ENCODE assay signal across 17 cellular contexts in the genomic region with DNA sequence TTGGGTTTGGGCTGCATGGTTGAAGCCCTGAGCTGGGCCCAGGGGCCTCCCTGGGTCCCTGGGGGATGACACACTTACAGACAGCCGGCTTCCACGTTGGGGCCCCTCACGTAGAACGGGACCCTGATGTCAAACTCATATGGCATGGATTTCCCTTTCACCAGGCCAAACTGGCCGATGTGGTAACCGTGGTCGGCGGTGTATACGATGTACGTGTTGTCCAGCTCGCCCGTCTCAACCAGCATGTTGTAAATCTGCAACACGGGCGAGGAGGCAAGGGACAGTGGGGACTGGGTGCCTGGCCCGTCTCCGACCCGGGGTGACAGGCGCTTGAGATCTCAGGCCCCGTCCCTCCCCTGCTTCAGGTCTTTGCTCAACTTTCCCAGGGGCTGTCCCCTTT.
"Had no signal": no experiment of that assay in that cellular context is flagged by ENCODE, and none has a peak within 500 bp of the region (broad histone marks: within the 10 kb centered on the region; RNA-seq: fewer than 3 reads in every experiment).

No MANE protein-coding gene starts in this region.

- H3K9me3 ChIP-seq: colonic mucosa, left lung, testis had no signal

- ATAC-seq: stimulated activated naive B cell treated with anti-CD40 and anti-IgM and Interleukin-4, amounts not matched to agents 10 μg/mL and 1 μg/mL and 100 μg/mL, for 72 hours had no signal

- H3K4me3 ChIP-seq: colonic mucosa, left lung, smooth muscle cell, testis had no signal

- H2AFZ ChIP-seq: parathyroid adenoma had no signal

- H3K4me2 ChIP-seq: smooth muscle cell had no signal

- DNase-seq: activated CD4-positive, alpha-beta T cell treated with anti-CD3 and anti-CD28 coated beads, Interleukin-2, amount 10 ng/mL, durations not matched to agents 7 days and 5 days; activated CD4-positive, CD25-positive, alpha-beta regulatory T cell treated with anti-CD3 and anti-CD28 coated beads, Interleukin-2, amount 50 U/mL, for 72 hours; activated CD8-positive, alpha-beta memory T cell treated with anti-CD3 and anti-CD28 coated beads, Interleukin-2, amount 50 U/mL, for 4 hours; activated naive CD4-positive, alpha-beta T cell treated with anti-CD3 and anti-CD28 coated beads, Interleukin-2, amount 10 ng/mL, durations not matched to agents 7 days and 5 days; activated T-cell treated with anti-CD3 and anti-CD28 coated beads, Interleukin-2, amount 50 U/mL, for 4 hours; colonic mucosa; nephron progenitor cell; stimulated activated CD4-positive, alpha-beta T cell treated with anti-CD3 and anti-CD28 coated beads, Interleukin-2, amount 100 ng/mL, for 48 hours; stimulated activated CD8-positive, alpha-beta memory T cell treated with anti-CD3 and anti-CD28 coated beads, Interleukin-4, amount 100 ng/mL, for 48 hours; stimulated activated naive B cell treated with anti-CD40 and anti-IgM and Interleukin-4, amounts not matched to agents 10 μg/mL and 1 μg/mL and 100 μg/mL, for 72 hours; T-helper 1 cell; trophoblast cell; WERI-Rb-1 had no signal

- H3K27ac ChIP-seq: colonic mucosa, parathyroid adenoma, testis, WERI-Rb-1 had no signal

- H3K36me3 ChIP-seq: colonic mucosa, left lung, WERI-Rb-1 had no signal

- H3K4me1 ChIP-seq: colonic mucosa, parathyroid adenoma, testis had no signal

- H3K9ac ChIP-seq: parathyroid adenoma had no signal

- H3K27me3 ChIP-seq: colonic mucosa, left lung, testis had no signal
